ENCODE assay signal across 9 cellular contexts in genomic region chr21:26307640-26308039, GRCh38.
"Had no signal": no experiment of that assay in that cellular context is flagged by ENCODE, and none has a peak within 500 bp of the region (broad histone marks: within the 10 kb centered on the region; RNA-seq: fewer than 3 reads in every experiment).

No MANE protein-coding gene starts in this region.

- H3K36me3 ChIP-seq: HAP-1 had no signal

- H3K4me1 ChIP-seq: HAP-1 had no signal

- H3K4me3 ChIP-seq: GM23248, GM23338, HAP-1 had no signal

- H3K4me3 Mint-ChIP-seq: GM23338, H9, HFFc6 had no signal

- ATAC-seq: GM23338, HCT116 had no signal

- H3K4me2 ChIP-seq: GM23338 had no signal

- H3K27ac Mint-ChIP-seq: GM23338, H9, HFFc6 had no signal

- H3K27ac ChIP-seq: GM23248 had no signal

- H3K9ac ChIP-seq: GM23248 had no signal

- DNase-seq: GM23248, GOT3, H7, H9, HCEC 1CT, HFFc6 had no signal

- H3K4me1 Mint-ChIP-seq: GM23338, H9 had no signal
